ENCODE assay signal across 11 cellular contexts in the genomic region with DNA sequence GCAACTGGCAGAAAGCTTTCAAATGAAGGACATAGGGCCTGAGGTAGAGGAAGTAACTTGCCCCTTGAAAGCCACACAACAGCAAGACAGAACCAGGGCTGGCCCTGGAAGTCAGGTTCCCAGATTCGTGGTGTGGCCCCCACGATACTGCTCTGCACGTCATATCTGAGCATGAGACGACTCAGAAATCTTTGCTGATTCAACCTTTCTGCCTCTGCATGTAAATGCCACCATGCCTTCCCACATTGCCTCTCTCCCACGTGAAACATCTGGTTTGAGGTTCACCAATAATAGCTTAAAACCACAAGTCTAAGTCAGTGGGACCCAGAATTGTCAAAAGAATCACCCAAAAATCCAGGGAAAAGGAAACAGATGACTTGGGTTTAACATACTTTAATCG.
DNase-seq lines count a peak whose midpoint lies in the region; ATAC-seq and TF ChIP-seq lines count a peak whose summit lies in the region.
"Had no signal": no experiment of that assay in that cellular context is flagged by ENCODE, and none has a peak within 500 bp of the region (broad histone marks: within the 10 kb centered on the region; RNA-seq: fewer than 3 reads in every experiment).

No MANE protein-coding gene starts in this region.

- H3K4me1 Mint-ChIP-seq in HFFc6 (ENCODE audit: low read depth): peaks cover 89% of the 10 kb centered on the region
- H3K4me1 Mint-ChIP-seq in activated CD4-positive, alpha-beta memory T cell treated with anti-CD3 and anti-CD28 coated beads, Interleukin-2, amount 10 ng/mL, durations not matched to agents 7 days and 5 days: peaks cover 99% of the 10 kb centered on the region
- H3K4me1 Mint-ChIP-seq: neural crest cell had no signal

- H3K9me3 ChIP-seq in HAP-1: no peaks in the 10 kb centered on the region

- no peaks in the 10 kb centered on the region for H3K36me3 ChIP-seq in HAP-1 (replicated peaks)
- H3K36me3 ChIP-seq: cardiac muscle cell had no signal

- ATAC-seq in left lobe of liver (no peak), GM19455 (IDR thresholded peaks at IDR 0.05; ENCODE audit: unreplicated experiment) (no peak)

- H3K4me1 ChIP-seq in HAP-1: no peaks in the 10 kb centered on the region

- in situ Hi-C loops in HAP-1 (cut with MboI; ENCODE audit: low sequenced_read_pairs): no loop called here

- POLR2A ChIA-PET in activated CD4-positive, alpha-beta memory T cell treated with anti-CD3 and anti-CD28 coated beads, Interleukin-2, amount 10 ng/mL, durations not matched to agents 7 days and 5 days (lab: Charles Lee): interaction anchor here (0.6 to 6.2 kb wide), 12 partner anchors 9 to 354 kb away, joined by 3 to 94 read pairs (median 6); a partner anchor contains a TSS

- DNase-seq in AG08395 (ENCODE audit: low spot score) (peak; percentile 46), HFFc6 (peak; percentile 42), medulla oblongata (ENCODE audit: extremely low spot score) (peak; percentile 22), left lobe of liver (ENCODE audit: low spot score) (no peak), HAP-1 (ENCODE audit: low spot score in 2 of 2) (no peak), SIG-M5 (lab: John Stamatoyannopoulos, UW) (no peak)
- DNase-seq in activated CD4-positive, alpha-beta memory T cell treated with anti-CD3 and anti-CD28 coated beads, Interleukin-2, amount 10 ng/mL, durations not matched to agents 7 days and 5 days: peak; percentile 62
- DNase-seq: NCI-H1417 treated with DMSO at 0.1 percent for 48 hours had no signal

- H3K4me3 ChIP-seq in HAP-1: no peak overlapping the region
- H3K4me3 ChIP-seq: cardiac muscle cell had no signal

- no peaks in the 10 kb centered on the region for H3K9me3 Mint-ChIP-seq in HFFc6
- peaks cover 4% of the 10 kb centered on the region for H3K9me3 Mint-ChIP-seq in activated CD4-positive, alpha-beta memory T cell treated with anti-CD3 and anti-CD28 coated beads, Interleukin-2, amount 10 ng/mL, durations not matched to agents 7 days and 5 days
- H3K9me3 Mint-ChIP-seq: neural crest cell had no signal

- H3K27me3 Mint-ChIP-seq in HFFc6 (ENCODE audit: insufficient read depth): no peaks in the 10 kb centered on the region; the same call in none of the 2 replicates
- H3K27me3 Mint-ChIP-seq in activated CD4-positive, alpha-beta memory T cell treated with anti-CD3 and anti-CD28 coated beads, Interleukin-2, amount 10 ng/mL, durations not matched to agents 7 days and 5 days: no peaks in the 10 kb centered on the region

- H3K27ac Mint-ChIP-seq in HFFc6: no peak overlapping the region
- H3K27ac Mint-ChIP-seq in activated CD4-positive, alpha-beta memory T cell treated with anti-CD3 and anti-CD28 coated beads, Interleukin-2, amount 10 ng/mL, durations not matched to agents 7 days and 5 days: peak overlapping the region; percentile 89

- H3K36me3 Mint-ChIP-seq in HFFc6 (ENCODE audit: low read depth): peaks cover 5% of the 10 kb centered on the region
- peaks cover 26% of the 10 kb centered on the region for H3K36me3 Mint-ChIP-seq in activated CD4-positive, alpha-beta memory T cell treated with anti-CD3 and anti-CD28 coated beads, Interleukin-2, amount 10 ng/mL, durations not matched to agents 7 days and 5 days (ENCODE audit: low read depth)

- TF ChIP-seq CTCF in HFFc6 (IDR thresholded peaks at IDR 0.05): no peak

- H3K27me3 ChIP-seq in HAP-1 (ENCODE audit: low read depth): no peaks in the 10 kb centered on the region
- H3K27me3 ChIP-seq: cardiac muscle cell had no signal

- no peak overlapping the region for H3K4me3 Mint-ChIP-seq in HFFc6
- H3K4me3 Mint-ChIP-seq in activated CD4-positive, alpha-beta memory T cell treated with anti-CD3 and anti-CD28 coated beads, Interleukin-2, amount 10 ng/mL, durations not matched to agents 7 days and 5 days: peak overlapping the region; percentile 30
- H3K4me3 Mint-ChIP-seq: neural crest cell had no signal

- CTCF ChIA-PET in activated CD4-positive, alpha-beta memory T cell treated with anti-CD3 and anti-CD28 coated beads, Interleukin-2, amount 10 ng/mL, durations not matched to agents 7 days and 5 days (lab: Charles Lee): interaction anchor here (1.3 to 5.3 kb wide), 2 partner anchors 60 to 214 kb away, joined by 3 to 52 read pairs; a partner anchor contains a TSS

Comparison
In these comparisons a context has a peak if more than half of its experiments do, and no peak if none do; other contexts are left out.
1. DNase-seq: peak in AG08395 (single experiment), HFFc6 (single experiment), activated CD4-positive, alpha-beta memory T cell treated with anti-CD3 and anti-CD28 coated beads, Interleukin-2, amount 10 ng/mL, durations not matched to agents 7 days and 5 days (single experiment) and medulla oblongata (single experiment); none in left lobe of liver (single experiment), HAP-1 (0 of 2) and SIG-M5 (single experiment).